9 cellular contexts compared by ENCODE assay signal in the genomic region with DNA sequence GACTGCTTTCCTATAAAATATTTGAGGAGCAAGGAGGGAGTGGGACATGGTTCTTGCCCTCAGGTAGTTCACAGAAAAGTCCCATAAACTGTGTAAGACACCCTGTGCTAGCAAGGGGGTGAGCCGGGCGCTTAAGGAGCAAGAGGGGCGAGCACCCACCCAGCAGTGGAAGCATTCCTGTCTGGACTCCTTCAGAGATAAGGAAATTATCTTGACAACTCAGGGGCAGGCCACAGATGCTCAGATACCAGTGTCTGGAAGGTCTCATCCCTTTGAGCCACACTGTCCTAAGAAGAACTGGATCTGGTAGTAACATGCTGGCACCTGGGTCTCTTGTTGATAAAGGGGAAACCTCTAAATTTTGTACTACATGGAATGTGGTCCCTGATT. TPM values are rescaled to one million over a fixed set of nuclear protein-coding genes. Genes with fewer than 3 reads are reported as not detected.
A peak's percentile ranks its signal among the peaks of the same experiment; 100 is the strongest.
DNase-seq lines count a peak whose midpoint lies in the region; ATAC-seq, FAIRE-seq and TF ChIP-seq lines count a peak whose summit lies in the region.
"Had no signal": no experiment of that assay in that cellular context is flagged by ENCODE, and none has a peak within 500 bp of the region (broad histone marks: within the 10 kb centered on the region; RNA-seq: fewer than 3 reads in every experiment).

No MANE protein-coding gene starts in this region.

- peak overlapping the region; percentile 22 for H3K9ac ChIP-seq in HUES6 (ENCODE audit: low read length)
- H3K9ac ChIP-seq in kidney (ENCODE audit: low read length in 2 of 2) = no peak overlapping the region
- peak overlapping the region; percentile 42 to 66 (median 52) for H3K9ac ChIP-seq in subcutaneous abdominal adipose tissue (ENCODE audit: low read length in 5 of 5)
- H3K9ac ChIP-seq: KMS-11 had no signal

- H3K27me3 ChIP-seq in HUES6 (ENCODE audit: control insufficient read depth, insufficient read depth, low read length) = no peaks in the 10 kb centered on the region
- no peaks in the 10 kb centered on the region for H3K27me3 ChIP-seq in subcutaneous abdominal adipose tissue (ENCODE audit: control insufficient read depth in 5 of 5, insufficient read depth in 4 of 5, low read length in 5 of 5)

- ATAC-seq in activated naive CD8-positive, alpha-beta T cell treated with anti-CD3 and anti-CD28 coated beads, Interleukin-2, amount 50 U/mL, for 24 hours = no peak
- ATAC-seq in GM21367 (IDR thresholded peaks at IDR 0.05; ENCODE audit: unreplicated experiment) = no peak
- ATAC-seq in HG03457 (IDR thresholded peaks at IDR 0.05; ENCODE audit: unreplicated experiment) = no peak

- DNase-seq in activated naive CD8-positive, alpha-beta T cell treated with anti-CD3 and anti-CD28 coated beads, Interleukin-2, amount 50 U/mL, for 24 hours = no peak
- no peak for DNase-seq in kidney
- DNase-seq in iPS-NIHi7 (ENCODE audit: extremely low spot score) = no peak
- DNase-seq in hippocampal formation (lab: John Stamatoyannopoulos, UW) = no peak

- TF ChIP-seq CTCF in kidney (IDR thresholded peaks at IDR 0.05; ENCODE audit: borderline replicate concordance, extremely low read depth, insufficient read depth) = no peak

- H3K36me3 Mint-ChIP-seq in activated naive CD8-positive, alpha-beta T cell treated with anti-CD3 and anti-CD28 coated beads, Interleukin-2, amount 50 U/mL, for 24 hours (ENCODE audit: low read depth) = peaks cover 45% of the 10 kb centered on the region

- H3K4me3 ChIP-seq in HUES6 (ENCODE audit: low read depth, low read length) (no peak overlapping the region), kidney (ENCODE audit: low read length in 2 of 2) (no peak overlapping the region), subcutaneous abdominal adipose tissue (ENCODE audit: low read depth in 1 of 5, low read length in 5 of 5) (peak overlapping the region in 1 of 5 donors; percentile 2)

- FAIRE-seq in kidney (lab: Jason Lieb, UNC) = no peak

- H3K9me3 ChIP-seq in HUES6 (ENCODE audit: control insufficient read depth, insufficient read depth, low read depth, low read length) (no peaks in the 10 kb centered on the region), kidney (ENCODE audit: control insufficient read depth in 1 of 2, low read length in 2 of 2) (no peaks in the 10 kb centered on the region), subcutaneous abdominal adipose tissue (ENCODE audit: control insufficient read depth in 5 of 5, low read length in 5 of 5) (no peaks in the 10 kb centered on the region)

- H3K4me1 Mint-ChIP-seq in activated naive CD8-positive, alpha-beta T cell treated with anti-CD3 and anti-CD28 coated beads, Interleukin-2, amount 50 U/mL, for 24 hours = peaks cover 55% of the 10 kb centered on the region

- intact Hi-C loops in kidney (cut with DNase I) = no loop called here

- peak overlapping the region; percentile 76 for H3K27ac Mint-ChIP-seq in activated naive CD8-positive, alpha-beta T cell treated with anti-CD3 and anti-CD28 coated beads, Interleukin-2, amount 50 U/mL, for 24 hours

- no peaks in the 10 kb centered on the region for H3K27me3 Mint-ChIP-seq in activated naive CD8-positive, alpha-beta T cell treated with anti-CD3 and anti-CD28 coated beads, Interleukin-2, amount 50 U/mL, for 24 hours

- H3K36me3 ChIP-seq in HUES6 (ENCODE audit: control insufficient read depth, insufficient read depth, low read length) = peaks cover 69% of the 10 kb centered on the region
- H3K36me3 ChIP-seq in kidney (ENCODE audit: control insufficient read depth in 1 of 2, insufficient read depth in 2 of 2, low read length in 2 of 2) = peaks cover 4 to 18% of the 10 kb centered on the region in 2 donors
- H3K36me3 ChIP-seq in subcutaneous abdominal adipose tissue (ENCODE audit: control insufficient read depth in 5 of 5, insufficient read depth in 5 of 5, low read length in 5 of 5) = peaks cover 6 to 35% (median 24%) of the 10 kb centered on the region in 5 donors

- H3K4me1 ChIP-seq in HUES6 (ENCODE audit: control insufficient read depth, insufficient read depth, low read length) (peaks cover 26% of the 10 kb centered on the region; the same call in 1 of the 2 replicates), kidney (ENCODE audit: control insufficient read depth in 1 of 2, insufficient read depth in 1 of 2, low read depth in 1 of 2, low read length in 2 of 2) (peaks cover 3 to 20% of the 10 kb centered on the region in 2 donors), subcutaneous abdominal adipose tissue (ENCODE audit: control insufficient read depth in 5 of 5, insufficient read depth in 5 of 5, low read length in 5 of 5) (peaks cover 12 to 54% (median 39%) of the 10 kb centered on the region in 5 donors)

- no peak overlapping the region for H3K27ac ChIP-seq in HUES6 (ENCODE audit: low read depth, low read length)
- peak overlapping the region; percentile 4 to 43 for H3K27ac ChIP-seq in kidney (ENCODE audit: low read depth in 2 of 2, low read length in 2 of 2)
- H3K27ac ChIP-seq in subcutaneous abdominal adipose tissue (ENCODE audit: low read depth, low read length) = peak overlapping the region; percentile 95
- H3K27ac ChIP-seq: KMS-11 had no signal

- no peaks in the 10 kb centered on the region for H3K9me3 Mint-ChIP-seq in activated naive CD8-positive, alpha-beta T cell treated with anti-CD3 and anti-CD28 coated beads, Interleukin-2, amount 50 U/mL, for 24 hours

- no peak overlapping the region for H3K4me3 Mint-ChIP-seq in activated naive CD8-positive, alpha-beta T cell treated with anti-CD3 and anti-CD28 coated beads, Interleukin-2, amount 50 U/mL, for 24 hours

RNA-seq across cellular contexts. Expression of a gene that starts 19.3 kb away (rescaled TPM):
- total RNA-seq in kidney = 321 TPM
- 295 TPM for polyA plus RNA-seq in kidney (ENCODE audit: insufficient read depth, low read depth, low replicate concordance)

RNA-seq across cellular contexts. Expression of a gene that starts 44.9 kb away (rescaled TPM):
- 11.6 TPM for total RNA-seq in kidney
- polyA plus RNA-seq in kidney (ENCODE audit: insufficient read depth, low read depth, low replicate concordance) = 11.8 TPM

RNA-seq across cellular contexts. Expression of a gene that starts 54.1 kb away (rescaled TPM):
- total RNA-seq in kidney = 25.6 TPM
- polyA plus RNA-seq in kidney (ENCODE audit: insufficient read depth, low read depth, low replicate concordance) = 7.7 TPM

Comparison
In these comparisons a context has a peak if more than half of its experiments do, and no peak if none do; other contexts are left out.
1. H3K9ac ChIP-seq: peak in HUES6 (single experiment) and subcutaneous abdominal adipose tissue (5 of 5); none in kidney (0 of 2).